In the genomic region with DNA sequence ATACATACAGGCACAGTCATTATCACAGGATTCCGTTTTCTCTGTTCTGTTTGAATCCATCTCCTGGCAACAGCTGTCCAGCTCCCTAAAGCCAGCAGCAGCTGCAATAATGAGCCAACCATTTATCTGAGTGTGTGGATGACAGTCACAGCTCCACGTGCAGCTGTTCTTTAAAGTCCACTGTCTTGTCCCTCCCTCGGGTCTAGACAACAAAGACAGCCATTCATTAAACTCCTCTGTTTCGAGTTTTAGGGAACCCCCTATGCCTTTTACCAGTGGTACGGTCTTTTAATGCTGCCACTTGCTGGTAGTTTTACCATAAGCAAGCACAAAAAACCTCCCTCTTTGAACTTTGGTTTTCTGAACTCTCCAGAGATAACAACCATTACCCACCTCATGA, we compare ENCODE assay signal across 1 cellular context.
TF ChIP-seq lines count a peak whose summit lies in the region.

No MANE protein-coding gene starts in this region.

TF ChIP-seq in SK-N-SH treated with all-trans-retinoic acid at 6 μM for 48 hours, 23 proteins besides CTCF, POLR2A, EP300 and RAD21 (continued from another document):
- TF ChIP-seq TCF4 (CRISPR knock-in tag; IDR thresholded peaks at IDR 0.05; ENCODE audit: borderline replicate concordance): no peak
- TF ChIP-seq ZC3H10 (CRISPR knock-in tag; IDR thresholded peaks at IDR 0.05): no peak
- no peak for TF ChIP-seq PPARA (CRISPR knock-in tag; IDR thresholded peaks at IDR 0.05; ENCODE audit: borderline replicate concordance)
- no peak for TF ChIP-seq ZNF8 (CRISPR knock-in tag; IDR thresholded peaks at IDR 0.05)
- TF ChIP-seq, protein P1, sequence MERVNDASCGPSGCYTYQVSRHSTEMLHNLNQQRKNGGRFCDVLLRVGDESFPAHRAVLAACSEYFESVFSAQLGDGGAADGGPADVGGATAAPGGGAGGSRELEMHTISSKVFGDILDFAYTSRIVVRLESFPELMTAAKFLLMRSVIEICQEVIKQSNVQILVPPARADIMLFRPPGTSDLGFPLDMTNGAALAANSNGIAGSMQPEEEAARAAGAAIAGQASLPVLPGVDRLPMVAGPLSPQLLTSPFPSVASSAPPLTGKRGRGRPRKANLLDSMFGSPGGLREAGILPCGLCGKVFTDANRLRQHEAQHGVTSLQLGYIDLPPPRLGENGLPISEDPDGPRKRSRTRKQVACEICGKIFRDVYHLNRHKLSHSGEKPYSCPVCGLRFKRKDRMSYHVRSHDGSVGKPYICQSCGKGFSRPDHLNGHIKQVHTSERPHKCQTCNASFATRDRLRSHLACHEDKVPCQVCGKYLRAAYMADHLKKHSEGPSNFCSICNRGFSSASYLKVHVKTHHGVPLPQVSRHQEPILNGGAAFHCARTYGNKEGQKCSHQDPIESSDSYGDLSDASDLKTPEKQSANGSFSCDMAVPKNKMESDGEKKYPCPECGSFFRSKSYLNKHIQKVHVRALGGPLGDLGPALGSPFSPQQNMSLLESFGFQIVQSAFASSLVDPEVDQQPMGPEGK (CRISPR knock-in tag; IDR thresholded peaks at IDR 0.05; ENCODE audit: borderline replicate concordance): no peak
- TF ChIP-seq RARB (CRISPR knock-in tag; IDR thresholded peaks at IDR 0.05): no peak
- no peak for TF ChIP-seq ZFP30 (CRISPR knock-in tag; IDR thresholded peaks at IDR 0.05)
- TF ChIP-seq SNAI2 (CRISPR knock-in tag; IDR thresholded peaks at IDR 0.05): no peak
